ENCODE assay signal across 23 cellular contexts in the genomic region with DNA sequence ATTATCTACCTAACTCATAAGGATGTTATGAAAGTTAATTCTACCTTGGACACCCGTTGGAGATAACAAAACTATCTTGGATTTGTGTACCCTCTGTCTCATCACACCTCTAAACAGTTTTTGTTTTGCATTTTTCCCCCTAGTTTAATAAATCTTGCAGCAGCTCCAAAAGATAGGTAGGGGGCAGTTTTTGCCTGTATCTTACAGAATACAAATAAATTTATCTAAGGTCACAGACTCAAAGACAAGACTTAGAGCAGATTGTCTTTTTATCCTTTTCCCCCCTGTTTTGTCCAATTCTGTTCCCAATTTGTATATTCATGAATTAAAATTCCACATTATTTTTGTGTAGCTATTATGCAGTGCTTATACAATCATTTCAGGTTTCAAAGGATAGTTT. TPM values are rescaled to one million over a fixed set of nuclear protein-coding genes. Genes with fewer than 3 reads are reported as not detected.
"Had no signal": no experiment of that assay in that cellular context is flagged by ENCODE, and none has a peak within 500 bp of the region (broad histone marks: within the 10 kb centered on the region; RNA-seq: fewer than 3 reads in every experiment).

No MANE protein-coding gene starts in this region.

- H3K4me1 ChIP-seq: ascending aorta had no signal

- H3K4me3 ChIP-seq: ascending aorta, body of pancreas, K562 had no signal

- H3K27ac Mint-ChIP-seq: activated naive CD4-positive, alpha-beta T cell treated with anti-CD3 and anti-CD28 coated beads, Interleukin-2, amount 50 U/mL, for 72 hours; activated naive CD8-positive, alpha-beta T cell treated with anti-CD3 and anti-CD28 coated beads, Interleukin-2, amount 50 U/mL, for 24 hours; T-helper 1 cell treated with Interleukin-12 subunit alpha and Interleukin-12 subunit beta and Interleukin-4 antibody, amounts not matched to agents 30 μg/mL and 1 μg/mL, for 36 hours; WTC11 had no signal

- H3K27me3 ChIP-seq: ascending aorta, body of pancreas had no signal

- H3K9me3 ChIP-seq: ascending aorta, body of pancreas had no signal

- H3K36me3 Mint-ChIP-seq: WTC11 had no signal

- ATAC-seq: activated naive CD4-positive, alpha-beta T cell treated with anti-CD3 and anti-CD28 coated beads, Interleukin-2, amount 50 U/mL, for 72 hours; activated naive CD8-positive, alpha-beta T cell treated with anti-CD3 and anti-CD28 coated beads, Interleukin-2, amount 50 U/mL, for 24 hours; activated T-cell treated with anti-CD3 and anti-CD28 coated beads, Interleukin-2, amount 50 U/mL, for 4 hours; body of pancreas; K562; WTC11 had no signal

- H3K36me3 ChIP-seq: ascending aorta had no signal

- H3K4me1 Mint-ChIP-seq: central memory CD8-positive, alpha-beta T cell had no signal

- DNase-seq: activated CD4-positive, alpha-beta T cell treated with anti-CD3 and anti-CD28 coated beads for 48 hours; activated CD4-positive, alpha-beta T cell treated with anti-CD3 and anti-CD28 coated beads, Interleukin-2, amount 50 U/mL, for 4 hours; activated CD4-positive, CD25-positive, alpha-beta regulatory T cell treated with anti-CD3 and anti-CD28 coated beads, Interleukin-2, amount 50 U/mL, for 72 hours; activated CD8-positive, alpha-beta memory T cell treated with anti-CD3 and anti-CD28 coated beads for 24 hours; activated effector memory CD4-positive, alpha-beta T cell treated with anti-CD3 and anti-CD28 coated beads, Interleukin-2, amount 50 U/mL, for 16 hours; activated naive CD4-positive, alpha-beta T cell treated with Interleukin-2 at 50 U/mL for 16 hours; activated naive CD8-positive, alpha-beta T cell treated with anti-CD3 and anti-CD28 coated beads, Interleukin-2, amount 50 U/mL, for 24 hours; activated T-cell treated with anti-CD3 and anti-CD28 coated beads, Interleukin-2, amount 50 U/mL, for 4 hours; amniotic stem cell; body of pancreas; Karpas-422; NCI-H1105 treated with DMSO at 0.1 percent for 48 hours; NCI-H1436 treated with DMSO at 0.1 percent for 48 hours; NCI-H187; NCI-H2081; NCI-H524; SIG-M5 had no signal

- H3K9me3 Mint-ChIP-seq: WTC11 had no signal

- H3K27ac ChIP-seq: ascending aorta, body of pancreas had no signal

- H3K4me3 Mint-ChIP-seq: activated naive CD8-positive, alpha-beta T cell treated with anti-CD3 and anti-CD28 coated beads, Interleukin-2, amount 50 U/mL, for 24 hours; activated T-cell treated with anti-CD3 and anti-CD28 coated beads, Interleukin-2, amount 50 U/mL, for 4 hours; central memory CD8-positive, alpha-beta T cell; T-helper 1 cell treated with Interleukin-12 subunit alpha and Interleukin-12 subunit beta and Interleukin-4 antibody, amounts not matched to agents 30 μg/mL and 1 μg/mL, for 36 hours; WTC11 had no signal

RNA-seq across cellular contexts. Expression of gene SORCS1, which starts 5.0 kb away (rescaled TPM):
- total RNA-seq: activated naive CD4-positive, alpha-beta T cell treated with anti-CD3 and anti-CD28 coated beads, Interleukin-2, amount 50 U/mL, for 72 hours; activated T-cell treated with anti-CD3 and anti-CD28 coated beads, Interleukin-2, amount 50 U/mL, for 4 hours; ascending aorta had no signal
